Comparison of ENCODE assay signal across 8 cellular contexts in the genomic region with DNA sequence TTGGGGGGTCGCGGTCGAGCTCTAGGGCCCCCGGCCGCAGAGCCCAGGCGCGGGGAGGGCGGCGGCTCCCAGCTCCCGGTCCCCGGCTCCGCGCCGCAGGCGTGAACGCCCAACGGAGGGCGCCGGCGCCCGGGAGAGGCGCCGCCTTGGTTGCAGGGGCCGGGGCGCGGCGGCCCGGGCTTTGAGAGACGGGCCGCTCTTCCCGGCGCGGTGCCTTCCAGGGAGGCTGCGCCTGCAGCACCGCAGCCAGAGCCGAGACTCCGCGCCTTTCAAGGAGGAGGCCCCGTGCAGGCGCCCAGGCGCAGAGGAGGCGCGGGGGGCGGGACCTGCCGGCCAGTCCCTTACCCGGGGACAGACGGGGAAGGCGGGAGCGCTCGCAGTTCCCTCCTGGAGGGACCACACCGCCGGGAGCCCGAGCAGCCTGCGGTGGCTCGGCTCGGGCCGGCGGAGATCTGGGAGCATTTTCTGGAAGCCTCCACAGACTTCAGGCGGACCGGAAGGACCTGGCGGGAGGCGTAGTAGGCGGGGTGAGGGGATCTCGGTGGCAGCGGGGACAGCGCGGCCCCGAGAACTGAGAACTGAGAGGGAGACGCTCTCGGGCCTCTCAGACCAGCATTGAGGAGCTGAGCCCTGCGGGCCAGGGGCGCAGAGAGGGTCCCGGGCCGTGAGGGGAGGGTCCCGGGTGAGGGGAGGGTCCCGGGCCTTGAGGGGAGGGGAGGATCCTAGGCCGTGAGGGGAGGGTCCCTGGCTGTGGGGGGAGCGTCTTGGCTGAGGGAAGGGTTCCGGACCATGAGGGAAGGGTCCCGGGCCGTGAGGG. TPM values are rescaled to one million over a fixed set of nuclear protein-coding genes. Genes with fewer than 3 reads are reported as not detected.
DNase-seq lines count a peak whose midpoint lies in the region; ATAC-seq, FAIRE-seq and TF ChIP-seq lines count a peak whose summit lies in the region.

No MANE protein-coding gene starts in this region.

- no peak overlapping the region for H3K27ac ChIP-seq in RWPE2 (ENCODE audit: poor library complexity, severe bottlenecking)

- H3K36me3 ChIP-seq in RWPE2 (ENCODE audit: low read depth): no peaks in the 10 kb centered on the region
- H3K36me3 ChIP-seq in bronchial epithelial cell (ENCODE audit: control insufficient read depth, insufficient read depth, low read length): no peaks in the 10 kb centered on the region
- H3K36me3 ChIP-seq in kidney epithelial cell (ENCODE audit: control insufficient read depth, insufficient read depth, low read length): no peaks in the 10 kb centered on the region

- no peak for FAIRE-seq in bronchial epithelial cell (lab: Jason Lieb, UNC)

- peak; percentile 26 for DNase-seq in ACHN
- DNase-seq in RWPE2 (ENCODE audit: low spot score): no peak
- no peak for DNase-seq in bronchial epithelial cell (ENCODE audit: low read depth)
- DNase-seq in kidney epithelial cell (ENCODE audit: low read depth): no peak
- peak; percentile 13 to 24 for DNase-seq in stimulated activated CD4-positive, alpha-beta T cell treated with anti-CD3 and anti-CD28 coated beads, Interleukin-2, amount 100 ng/mL, for 48 hours
- DNase-seq in NCI-H226: no peak

- peaks cover 10% of the 10 kb centered on the region for H3K27me3 ChIP-seq in RWPE2 (ENCODE audit: insufficient read depth, poor library complexity, severe bottlenecking)
- H3K27me3 ChIP-seq in bronchial epithelial cell (ENCODE audit: control insufficient read depth, insufficient read depth, low read length): peaks cover 1% of the 10 kb centered on the region
- H3K27me3 ChIP-seq in kidney epithelial cell (ENCODE audit: control insufficient read depth, insufficient read depth, low read length): peaks cover 21% of the 10 kb centered on the region

- H3K4me3 ChIP-seq in RWPE2 (ENCODE audit: severe bottlenecking) (peak overlapping the region; percentile 24), bronchial epithelial cell (ENCODE audit: low read depth, low read length) (peak overlapping the region; percentile 32), kidney epithelial cell (ENCODE audit: low read depth, low read length) (peak overlapping the region; percentile 33)

- ATAC-seq in GM18498 (IDR thresholded peaks at IDR 0.05; ENCODE audit: unreplicated experiment): peak; percentile 43
- peak; percentile 46 for ATAC-seq in HG03139 (IDR thresholded peaks at IDR 0.05; ENCODE audit: unreplicated experiment)
- peak; percentile 50 for ATAC-seq in RWPE2 (ENCODE audit: low read depth)

- H3K4me1 ChIP-seq in RWPE2 (ENCODE audit: insufficient read depth, poor library complexity, severe bottlenecking): no peaks in the 10 kb centered on the region

- no peaks in the 10 kb centered on the region for H3K9me3 ChIP-seq in RWPE2 (ENCODE audit: severe bottlenecking)

- in situ Hi-C loops in ACHN (cut with HindIII; ENCODE audit: low pct_ligation_motif_present, low pct_unique_long_range_greater_than_20kb, low sequenced_read_pairs): no loop called here

- no peak for TF ChIP-seq CTCF in RWPE2 (IDR thresholded peaks at IDR 0.05; ENCODE audit: poor library complexity, severe bottlenecking)
- TF ChIP-seq CTCF in bronchial epithelial cell (IDR thresholded peaks at IDR 0.05; ENCODE audit: insufficient read depth, low read length, severe bottlenecking): no peak
- no peak for TF ChIP-seq CTCF in kidney epithelial cell (IDR thresholded peaks at IDR 0.05; ENCODE audit: insufficient read depth, low read length, poor library complexity, severe bottlenecking)

RNA-seq across cellular contexts. Expression of a gene that starts 25.5 kb away (rescaled TPM):
- total RNA-seq in bronchial epithelial cell (under 0.01 TPM in 2 replicates), kidney epithelial cell (12.3 and 13.8 TPM in 2 replicates)

Comparison
In these comparisons a context has a peak if more than half of its experiments do, and no peak if none do; other contexts are left out.
1. DNase-seq: peak in ACHN (single experiment) and stimulated activated CD4-positive, alpha-beta T cell treated with anti-CD3 and anti-CD28 coated beads, Interleukin-2, amount 100 ng/mL, for 48 hours (2 of 2); none in RWPE2 (single experiment), bronchial epithelial cell (single experiment), kidney epithelial cell (single experiment) and NCI-H226 (single experiment).
2. RNA of a gene that starts 25.5 kb away (total RNA-seq): 12.3 to 13.8 TPM in kidney epithelial cell; under 0.01 TPM in bronchial epithelial cell; every median in the first group is over 10 times any median in the second.
3. Peak in every context shown above with its lines, with median percentiles within 50 percentile points of each other: ATAC-seq and H3K4me3 ChIP-seq.